ENCODE assay signal across 20 cellular contexts in the genomic region with DNA sequence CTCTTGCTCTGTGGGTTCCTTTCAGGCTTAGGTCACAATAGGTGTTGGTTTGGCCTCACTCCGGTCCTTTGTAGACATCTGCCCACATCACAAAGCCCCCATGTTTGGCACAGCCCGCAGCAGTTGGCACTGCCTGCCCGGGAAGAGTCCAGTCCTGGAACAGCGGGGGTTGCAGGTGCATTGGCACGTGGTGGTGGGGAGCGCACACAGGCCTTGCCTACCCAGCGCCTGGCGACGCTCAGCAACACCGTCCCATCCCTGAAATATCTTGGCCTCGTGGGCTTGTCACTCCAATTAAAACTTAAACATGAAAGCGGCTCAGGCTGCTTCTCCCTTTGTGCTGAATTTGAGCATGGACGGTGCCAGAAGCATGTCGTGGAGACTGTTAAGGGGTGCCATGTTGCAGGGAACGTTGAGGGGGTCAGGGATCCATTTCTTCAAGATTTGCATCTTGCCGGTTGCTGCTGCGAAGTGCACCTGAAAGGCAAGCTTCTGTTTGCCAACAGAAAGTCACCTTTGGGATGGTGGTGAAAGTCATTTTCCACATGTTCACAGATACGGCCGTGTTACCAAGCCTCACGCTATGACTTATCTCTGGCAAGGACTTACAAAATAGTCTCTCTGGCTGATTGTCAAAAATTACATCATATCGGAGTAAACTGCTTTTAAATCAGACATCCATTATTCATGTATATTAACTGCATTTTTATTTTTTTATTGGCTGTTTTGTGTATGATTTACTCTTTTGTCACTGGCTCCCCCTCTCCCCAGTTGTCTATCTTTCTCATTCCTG.
DNase-seq lines count a peak whose midpoint lies in the region; ATAC-seq, FAIRE-seq and TF ChIP-seq lines count a peak whose summit lies in the region.
"Had no signal": no experiment of that assay in that cellular context is flagged by ENCODE, and none has a peak within 500 bp of the region (broad histone marks: within the 10 kb centered on the region; RNA-seq: fewer than 3 reads in every experiment).

No MANE protein-coding gene starts in this region.

- H2AFZ ChIP-seq in astrocyte (ENCODE audit: low read depth, low read length), result no peak overlapping the region

- H3K27ac ChIP-seq in astrocyte (ENCODE audit: low read depth, low read length) (no peak overlapping the region), right atrium auricular region (peak overlapping the region; percentile 14 to 67)

- H3K27me3 ChIP-seq in astrocyte (ENCODE audit: insufficient read depth, low read length) (no peaks in the 10 kb centered on the region), right atrium auricular region (no peaks in the 10 kb centered on the region)

- peaks cover 22% of the 10 kb centered on the region for H4K20me1 ChIP-seq in astrocyte (ENCODE audit: insufficient read depth, low read length)

- H3K4me3 ChIP-seq in astrocyte (ENCODE audit: insufficient read depth, low read depth, low read length) (no peak overlapping the region), fibroblast of pulmonary artery (replicated peaks; ENCODE audit: low read depth, low read length) (no peak overlapping the region), right atrium auricular region (no peak overlapping the region)
- H3K4me3 ChIP-seq: HAP-1 had no signal

- no peak for DNase-seq in Calu3
- peak; percentile 38 for DNase-seq in astrocyte (ENCODE audit: low read depth)
- DNase-seq in fibroblast of pulmonary artery (ENCODE audit: low read depth), result peak; percentile 60
- DNase-seq in right atrium auricular region (ENCODE audit: low spot score), result no peak
- no peak for DNase-seq in GM10266 (ENCODE audit: extremely low spot score)
- DNase-seq in pons (ENCODE audit: low spot score), result no peak
- DNase-seq in superior temporal gyrus (ENCODE audit: extremely low spot score), result no peak
- DNase-seq: ACHN; CD4-positive, CD25-positive, alpha-beta regulatory T cell; DMS53; NCI-H1105 treated with DMSO at 0.1 percent for 48 hours; NCI-H1694 treated with DMSO at 0.1 percent for 48 hours; NCI-H2107; NCI-H345; NCI-H526; SIG-M5 had no signal

- H3K9ac ChIP-seq in astrocyte (ENCODE audit: low read length), result no peak overlapping the region

- no peak overlapping the region for H3K4me3 Mint-ChIP-seq in Calu3 (ENCODE audit: low read depth, unreplicated experiment)
- H3K4me3 Mint-ChIP-seq in astrocyte (ENCODE audit: unreplicated experiment), result no peak overlapping the region
- no peak overlapping the region for H3K4me3 Mint-ChIP-seq in activated T-helper 17 cell treated with anti-CD3 and anti-CD28 coated beads, Interleukin-2, amount 50 U/mL, for 72 hours
- H3K4me3 Mint-ChIP-seq: B cell; CD4-positive, CD25-positive, alpha-beta regulatory T cell had no signal

- H3K36me3 ChIP-seq in astrocyte (ENCODE audit: insufficient read depth, low read length) (peaks cover 9% of the 10 kb centered on the region), right atrium auricular region (peaks cover 8% of the 10 kb centered on the region)
- H3K36me3 ChIP-seq: HAP-1 had no signal

- H3K9me3 Mint-ChIP-seq in Calu3 (ENCODE audit: low read depth, unreplicated experiment) (peaks cover 5% of the 10 kb centered on the region), astrocyte (ENCODE audit: unreplicated experiment) (no peaks in the 10 kb centered on the region)
- no peaks in the 10 kb centered on the region for H3K9me3 Mint-ChIP-seq in activated T-helper 17 cell treated with anti-CD3 and anti-CD28 coated beads, Interleukin-2, amount 50 U/mL, for 72 hours
- H3K9me3 Mint-ChIP-seq: CD4-positive, CD25-positive, alpha-beta regulatory T cell had no signal

- H3K27ac Mint-ChIP-seq in Calu3 (ENCODE audit: unreplicated experiment) (peak overlapping the region; percentile 21), astrocyte (ENCODE audit: unreplicated experiment) (no peak overlapping the region)
- no peak overlapping the region for H3K27ac Mint-ChIP-seq in activated T-helper 17 cell treated with anti-CD3 and anti-CD28 coated beads, Interleukin-2, amount 50 U/mL, for 72 hours
- H3K27ac Mint-ChIP-seq: B cell; CD4-positive, CD25-positive, alpha-beta regulatory T cell had no signal

- H3K36me3 Mint-ChIP-seq in Calu3 (ENCODE audit: insufficient read depth, unreplicated experiment) (peaks cover 94% of the 10 kb centered on the region), astrocyte (ENCODE audit: low read depth, unreplicated experiment) (peaks cover 20% of the 10 kb centered on the region)
- H3K36me3 Mint-ChIP-seq in activated T-helper 17 cell treated with anti-CD3 and anti-CD28 coated beads, Interleukin-2, amount 50 U/mL, for 72 hours (ENCODE audit: low read depth), result no peaks in the 10 kb centered on the region

- intact Hi-C loops in Calu3 (cut with micrococcal nuclease; ENCODE audit: unreplicated experiment), result no loop called here

- BruUV-seq in Calu3 (replicated peaks; lab: Mats Ljungman, UMichigan), result no TSS peak

- no peak overlapping the region for H3K4me2 ChIP-seq in astrocyte (ENCODE audit: low read length)

- H3K4me1 Mint-ChIP-seq in Calu3 (ENCODE audit: low read depth, unreplicated experiment) (no peaks in the 10 kb centered on the region), astrocyte (ENCODE audit: low read depth, unreplicated experiment) (peaks cover 8% of the 10 kb centered on the region)
- no peaks in the 10 kb centered on the region for H3K4me1 Mint-ChIP-seq in activated T-helper 17 cell treated with anti-CD3 and anti-CD28 coated beads, Interleukin-2, amount 50 U/mL, for 72 hours

- no peaks in the 10 kb centered on the region for H3K79me2 ChIP-seq in astrocyte (ENCODE audit: insufficient read depth, low read length)

- CTCF ChIA-PET in Calu3 (lab: Charles Lee), result no interaction called here

- ATAC-seq in activated T-helper 17 cell treated with anti-CD3 and anti-CD28 coated beads, Interleukin-2, amount 50 U/mL, for 72 hours (replicated peaks), result no peak

- H3K9me3 ChIP-seq in astrocyte (ENCODE audit: insufficient read depth, low read depth, low read length) (no peaks in the 10 kb centered on the region), right atrium auricular region (no peaks in the 10 kb centered on the region)
- H3K9me3 ChIP-seq: HAP-1 had no signal

- no peaks in the 10 kb centered on the region for H3K4me1 ChIP-seq in astrocyte (ENCODE audit: insufficient read depth, low read length)
- H3K4me1 ChIP-seq in right atrium auricular region, result peaks cover 0 to 17% of the 10 kb centered on the region in 2 donors

- TF ChIP-seq CTCF in Calu3 (IDR thresholded peaks at IDR 0.05; ENCODE audit: unreplicated experiment) (no peak), astrocyte (IDR thresholded peaks at IDR 0.05; ENCODE audit: insufficient read depth, low read depth, low read length) (no peak), fibroblast of pulmonary artery (IDR thresholded peaks at IDR 0.05; ENCODE audit: low read length, missing control alignments) (no peak), right atrium auricular region (IDR thresholded peaks at IDR 0.05) (no peak), GM10266 (IDR thresholded peaks at IDR 0.05; ENCODE audit: control insufficient read depth, insufficient read depth, low read depth, missing control alignments) (no peak)

- H3K27me3 Mint-ChIP-seq in Calu3 (ENCODE audit: unreplicated experiment) (no peaks in the 10 kb centered on the region), astrocyte (ENCODE audit: low read depth, unreplicated experiment) (no peaks in the 10 kb centered on the region)
- H3K27me3 Mint-ChIP-seq in activated T-helper 17 cell treated with anti-CD3 and anti-CD28 coated beads, Interleukin-2, amount 50 U/mL, for 72 hours, result no peaks in the 10 kb centered on the region
- H3K27me3 Mint-ChIP-seq: B cell; CD4-positive, CD25-positive, alpha-beta regulatory T cell had no signal

- FAIRE-seq in astrocyte (lab: Jason Lieb, UNC), result no peak
- FAIRE-seq: GM19239 had no signal

Comparison
In these comparisons a context has a peak if more than half of its experiments do, and no peak if none do; other contexts are left out.
1. DNase-seq: peak in astrocyte (single experiment) and fibroblast of pulmonary artery (single experiment); none in Calu3 (single experiment), right atrium auricular region (single experiment), GM10266 (single experiment), pons (single experiment) and superior temporal gyrus (single experiment).